Comparison of ENCODE assay signal across 22 cellular contexts in genomic region chr6:49264496-49264895, GRCh38.
"Had no signal": no experiment of that assay in that cellular context is flagged by ENCODE, and none has a peak within 500 bp of the region (broad histone marks: within the 10 kb centered on the region; RNA-seq: fewer than 3 reads in every experiment).

No MANE protein-coding gene starts in this region.

- H3K27me3 Mint-ChIP-seq: naive B cell, progenitor cell of endocrine pancreas, type B pancreatic cell had no signal

- H3K36me3 ChIP-seq: heart left ventricle, pancreas, suprapubic skin, thyroid gland, uterus had no signal

- H3K27ac ChIP-seq: heart left ventricle, pancreas, suprapubic skin, thyroid gland, uterus had no signal

- H3K36me3 Mint-ChIP-seq: naive B cell; stimulated activated effector memory CD8-positive, alpha-beta T cell treated with anti-CD3 and anti-CD28 coated beads, Interleukin-12 subunit alpha, Interleukin-12 subunit beta, amount 100 ng/mL, for 72 hours; type B pancreatic cell had no signal

- ATAC-seq: heart left ventricle; left colon; left ventricle myocardium superior; pancreas; right cardiac atrium; stimulated activated effector memory CD8-positive, alpha-beta T cell treated with anti-CD3 and anti-CD28 coated beads, Interleukin-12 subunit alpha, Interleukin-12 subunit beta, amount 100 ng/mL, for 72 hours; stimulated activated naive CD8-positive, alpha-beta T cell treated with anti-CD3 and anti-CD28 coated beads, Interleukin-15, Interleukin-2, amounts not matched to agents 100 U/mL and 50 U/mL, for 24 hours had no signal

- H3K9me3 ChIP-seq: heart left ventricle, pancreas, suprapubic skin, thyroid gland, uterus had no signal

- H3K4me3 Mint-ChIP-seq: naive B cell; nephron; stimulated activated effector memory CD8-positive, alpha-beta T cell treated with anti-CD3 and anti-CD28 coated beads, Interleukin-12 subunit alpha, Interleukin-12 subunit beta, amount 100 ng/mL, for 72 hours; type B pancreatic cell had no signal

- H3K9me3 Mint-ChIP-seq: nephron, type B pancreatic cell had no signal

- H3K4me3 ChIP-seq: heart left ventricle, lung, pancreas, suprapubic skin, thyroid gland, uterus had no signal

- H3K27ac Mint-ChIP-seq: naive B cell; nephron; progenitor cell of endocrine pancreas; stimulated activated effector memory CD8-positive, alpha-beta T cell treated with anti-CD3 and anti-CD28 coated beads, Interleukin-12 subunit alpha, Interleukin-12 subunit beta, amount 100 ng/mL, for 72 hours; type B pancreatic cell had no signal

- H3K27me3 ChIP-seq: heart left ventricle, pancreas, suprapubic skin, thyroid gland, uterus had no signal

- H3K4me1 ChIP-seq: heart left ventricle, pancreas, suprapubic skin, thyroid gland, uterus had no signal

- DNase-seq: dermis blood vessel endothelial cell; foreskin melanocyte; hippocampal formation; left colon; left ventricle myocardium superior; mesendoderm; naive B cell; occipital lobe; stimulated activated CD4-positive, alpha-beta T cell treated with anti-CD3 and anti-CD28 coated beads, Interleukin-4, amount 100 ng/mL, for 1 hour; stimulated activated CD8-positive, alpha-beta memory T cell treated with anti-CD3 and anti-CD28 coated beads, Interleukin-4, amount 100 ng/mL, for 48 hours; stimulated activated naive CD8-positive, alpha-beta T cell treated with anti-CD3 and anti-CD28 coated beads, Interleukin-15, Interleukin-2, amounts not matched to agents 100 U/mL and 50 U/mL, for 24 hours; thyroid gland; uterus had no signal

- H3K4me1 Mint-ChIP-seq: naive B cell; nephron; stimulated activated effector memory CD8-positive, alpha-beta T cell treated with anti-CD3 and anti-CD28 coated beads, Interleukin-12 subunit alpha, Interleukin-12 subunit beta, amount 100 ng/mL, for 72 hours had no signal
